ENCODE assay signal across 14 cellular contexts in the genomic region with DNA sequence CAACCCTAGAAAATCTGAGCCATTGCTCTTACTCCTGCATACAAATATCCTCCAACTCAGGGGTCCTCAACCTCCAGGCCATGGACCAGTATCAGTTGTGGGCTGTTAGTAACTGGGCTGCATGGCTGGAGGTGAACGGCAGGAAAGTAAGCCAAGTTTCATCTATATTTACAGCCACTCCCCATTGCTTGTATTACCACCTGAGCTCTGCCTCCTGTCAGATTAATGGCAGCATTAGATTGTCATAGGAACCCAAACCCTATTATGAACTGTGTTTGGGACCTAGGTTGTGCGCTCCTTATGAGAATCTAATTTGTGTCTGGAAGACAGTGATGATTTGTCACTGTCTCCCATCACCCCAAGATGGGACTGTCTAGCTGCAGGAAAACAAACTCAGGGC.
DNase-seq lines count a peak whose midpoint lies in the region; ATAC-seq and TF ChIP-seq lines count a peak whose summit lies in the region.
"Had no signal": no experiment of that assay in that cellular context is flagged by ENCODE, and none has a peak within 500 bp of the region (broad histone marks: within the 10 kb centered on the region; RNA-seq: fewer than 3 reads in every experiment).

No MANE protein-coding gene starts in this region.

- POLR2A ChIA-PET in IMR-90 (lab: Charles Lee; ENCODE audit: unreplicated experiment): no interaction called here

- no peak for TF ChIP-seq POLR2A in IMR-90 (IDR thresholded peaks at IDR 0.05; ENCODE audit: low read depth, low read length)

- no peak for ATAC-seq in IMR-90 (ENCODE audit: low read depth)
- no peak for ATAC-seq in GM18909 (IDR thresholded peaks at IDR 0.05; ENCODE audit: poor library complexity, unreplicated experiment)
- no peak for ATAC-seq in GM18520 (IDR thresholded peaks at IDR 0.05; ENCODE audit: unreplicated experiment)
- ATAC-seq: GM23338, HCT116, HepG2 had no signal

- H3K23ac ChIP-seq in IMR-90 (ENCODE audit: low read depth, low read length): no peak overlapping the region

- H3K9me3 Mint-ChIP-seq in nephron progenitor cell: peaks cover 35% of the 10 kb centered on the region
- no peaks in the 10 kb centered on the region for H3K9me3 Mint-ChIP-seq in activated CD4-positive, alpha-beta T cell treated with anti-CD3 and anti-CD28 coated beads, Interleukin-2, amount 10 ng/mL, durations not matched to agents 24 days and 14 days

- H2BK120ac ChIP-seq in IMR-90 (ENCODE audit: low read depth, low read length): 0 out of 2 replicates have a peak overlapping the region, but pooled peaks have one; percentile 26

- no peak overlapping the region for H3K18ac ChIP-seq in IMR-90 (ENCODE audit: low read depth, low read length)

- no peak overlapping the region for H3K4me3 Mint-ChIP-seq in nephron progenitor cell
- H3K4me3 Mint-ChIP-seq in activated CD4-positive, alpha-beta T cell treated with anti-CD3 and anti-CD28 coated beads, Interleukin-2, amount 10 ng/mL, durations not matched to agents 24 days and 14 days: no peak overlapping the region
- H3K4me3 Mint-ChIP-seq: CD4-positive, alpha-beta T cell; GM23338 had no signal

- H2AK5ac ChIP-seq in IMR-90 (ENCODE audit: low read depth, low read length): 0 out of 2 replicates have a peak overlapping the region, but pooled peaks have one; percentile 3

- BruUV-seq in IMR-90 (replicated peaks; lab: Mats Ljungman, UMichigan): no TSS peak

- no peaks in the 10 kb centered on the region for H3K79me1 ChIP-seq in IMR-90 (ENCODE audit: low read depth in 1 of 2, low read length in 2 of 2)

- no peaks in the 10 kb centered on the region for H3K9me3 ChIP-seq in IMR-90 (ENCODE audit: control insufficient read depth, insufficient read depth, low read length)
- H3K9me3 ChIP-seq: Caco-2 had no signal

- no peak overlapping the region for H3K4ac ChIP-seq in IMR-90 (ENCODE audit: low read depth, low read length)

- intact Hi-C loops in IMR-90 (cut with micrococcal nuclease): no loop called here
- intact Hi-C loops in activated CD4-positive, alpha-beta T cell treated with anti-CD3 and anti-CD28 coated beads, Interleukin-2, amount 10 ng/mL, durations not matched to agents 24 days and 14 days (cut with micrococcal nuclease): no loop called here

- H4K8ac ChIP-seq in IMR-90 (ENCODE audit: low read depth in 2 of 2, low read length in 2 of 2): no peak overlapping the region

- H3K27me3 ChIP-seq in IMR-90 (ENCODE audit: control insufficient read depth, insufficient read depth, low read length) (no peaks in the 10 kb centered on the region), brain microvascular endothelial cell (replicated peaks) (no peaks in the 10 kb centered on the region)

- CTCF ChIA-PET in IMR-90 (lab: Yijun Ruan, JAX): no interaction called here

- H3K4me2 ChIP-seq in IMR-90 (ENCODE audit: low read depth, low read length): no peak overlapping the region
- H3K4me2 ChIP-seq: GM23338 had no signal

- no peak overlapping the region for H3K56ac ChIP-seq in IMR-90 (ENCODE audit: extremely low read depth, insufficient read depth, low read length)

- no CpG with 5 or more reads among the region's 2 CpGs for WGBS in IMR-90 (ENCODE audit: extremely low coverage in 2 of 2, insufficient read length in 1 of 2), 2 experiments

- no peak for TF ChIP-seq RAD21 in IMR-90 (IDR thresholded peaks at IDR 0.05; ENCODE audit: low read length)

- in situ Hi-C loops in IMR-90 (cut with MboI; ENCODE audit: low sequenced_read_pairs): no loop called here
- in situ Hi-C loops in brain microvascular endothelial cell (cut with HindIII; ENCODE audit: low pct_ligation_motif_present, low sequenced_read_pairs): no loop called here

- no peak overlapping the region for H3K4me3 ChIP-seq in IMR-90 (ENCODE audit: insufficient read depth, low read depth, low read length)
- no peak overlapping the region for H3K4me3 ChIP-seq in brain microvascular endothelial cell (ENCODE audit: low read depth, low read length)
- H3K4me3 ChIP-seq: GM23338 had no signal

- dilution Hi-C loops in IMR-90 (cut with HindIII; ENCODE audit: low sequenced_read_pairs, unreplicated experiment): no loop called here

- H2BK5ac ChIP-seq in IMR-90 (ENCODE audit: low read depth, low read length, poor library complexity, severe bottlenecking): no peak overlapping the region

- no peaks in the 10 kb centered on the region; the same call in 1 of the 2 replicates for H3K9me1 ChIP-seq in IMR-90 (ENCODE audit: insufficient read depth, low read length)

- TF ChIP-seq CTCF in IMR-90 (conservative IDR thresholded peaks at IDR 0.05; ENCODE audit: low read depth, low read length) (no peak), brain microvascular endothelial cell (IDR thresholded peaks at IDR 0.05; ENCODE audit: low read depth, low read length, missing control alignments) (no peak), nephron progenitor cell (IDR thresholded peaks at IDR 0.05) (no peak)

- H3K27ac Mint-ChIP-seq in nephron progenitor cell: peak overlapping the region; percentile 16
- H3K27ac Mint-ChIP-seq in activated CD4-positive, alpha-beta T cell treated with anti-CD3 and anti-CD28 coated beads, Interleukin-2, amount 10 ng/mL, durations not matched to agents 24 days and 14 days: no peak overlapping the region
- H3K27ac Mint-ChIP-seq: CD4-positive, alpha-beta T cell; GM23338 had no signal

- no peak overlapping the region for H2BK15ac ChIP-seq in IMR-90 (ENCODE audit: low read depth, low read length)

- H3K4me1 ChIP-seq in IMR-90 (ENCODE audit: control insufficient read depth, insufficient read depth, low read length): peaks cover 6% of the 10 kb centered on the region; the same call in 1 of the 2 replicates
- H3K4me1 ChIP-seq: Caco-2 had no signal

- no peaks in the 10 kb centered on the region for H4K20me1 ChIP-seq in IMR-90 (ENCODE audit: insufficient read depth, low read length)

- H3K36me3 Mint-ChIP-seq in nephron progenitor cell (ENCODE audit: low read depth): peaks cover 27% of the 10 kb centered on the region
- no peaks in the 10 kb centered on the region for H3K36me3 Mint-ChIP-seq in activated CD4-positive, alpha-beta T cell treated with anti-CD3 and anti-CD28 coated beads, Interleukin-2, amount 10 ng/mL, durations not matched to agents 24 days and 14 days (ENCODE audit: low read depth)

- H2BK20ac ChIP-seq in IMR-90 (ENCODE audit: low read depth, low read length): peak overlapping the region; percentile 22; the same call in 1 of the 2 replicates

- H4K5ac ChIP-seq in IMR-90 (ENCODE audit: low read depth, low read length): no peak overlapping the region; the same call in 1 of the 2 replicates

- H3K4me1 Mint-ChIP-seq in nephron progenitor cell: peaks cover 39% of the 10 kb centered on the region
- H3K4me1 Mint-ChIP-seq in activated CD4-positive, alpha-beta T cell treated with anti-CD3 and anti-CD28 coated beads, Interleukin-2, amount 10 ng/mL, durations not matched to agents 24 days and 14 days: no peaks in the 10 kb centered on the region

- H3K36me3 ChIP-seq in IMR-90 (ENCODE audit: control insufficient read depth, insufficient read depth, low read length) (no peaks in the 10 kb centered on the region), brain microvascular endothelial cell (replicated peaks) (no peaks in the 10 kb centered on the region)

- DNase-seq in IMR-90 (no peak), brain microvascular endothelial cell (no peak), nephron progenitor cell (no peak)
- DNase-seq in activated CD4-positive, alpha-beta T cell treated with anti-CD3 and anti-CD28 coated beads, Interleukin-2, amount 10 ng/mL, durations not matched to agents 24 days and 14 days: no peak
- DNase-seq: ACHN; Caco-2; CD4-positive, alpha-beta T cell; KG1 had no signal

- H3K27ac ChIP-seq in IMR-90 (ENCODE audit: insufficient read depth, low read length) (no peak overlapping the region), brain microvascular endothelial cell (peak overlapping the region; percentile 48)
- H3K27ac ChIP-seq: C4-2B had no signal

- 0 out of 2 replicates have a peak overlapping the region, but pooled peaks have one; percentile 30 for H4K91ac ChIP-seq in IMR-90 (ENCODE audit: insufficient read depth, low read depth, low read length)

- no peak overlapping the region for H3K9ac ChIP-seq in IMR-90 (ENCODE audit: low read depth, low read length)

- no peak overlapping the region for H2AK9ac ChIP-seq in IMR-90 (replicated peaks; ENCODE audit: low read depth, low read length, poor library complexity)

- H3K27me3 Mint-ChIP-seq in nephron progenitor cell (ENCODE audit: low read depth, poor library complexity): peaks cover 4% of the 10 kb centered on the region
- no peaks in the 10 kb centered on the region for H3K27me3 Mint-ChIP-seq in activated CD4-positive, alpha-beta T cell treated with anti-CD3 and anti-CD28 coated beads, Interleukin-2, amount 10 ng/mL, durations not matched to agents 24 days and 14 days
- H3K27me3 Mint-ChIP-seq: CD4-positive, alpha-beta T cell had no signal

- no peak overlapping the region for H3K14ac ChIP-seq in IMR-90 (replicated peaks; ENCODE audit: low read depth, low read length)

- no peak overlapping the region for H2AFZ ChIP-seq in IMR-90 (replicated peaks; ENCODE audit: low read length, poor library complexity)
- H2AFZ ChIP-seq: GM23338 had no signal

TF ChIP-seq in IMR-90, 13 proteins besides CTCF, POLR2A, EP300 and RAD21 (continues in another document):
- no peak for TF ChIP-seq NFE2L2 (IDR thresholded peaks at IDR 0.05; ENCODE audit: low read depth, low read length)
- no peak for TF ChIP-seq RCOR1 (IDR thresholded peaks at IDR 0.05; ENCODE audit: insufficient replicate concordance, low read length)
- no peak for TF ChIP-seq MAFK (IDR thresholded peaks at IDR 0.05; ENCODE audit: low read depth, low read length)
- TF ChIP-seq, protein P1, sequence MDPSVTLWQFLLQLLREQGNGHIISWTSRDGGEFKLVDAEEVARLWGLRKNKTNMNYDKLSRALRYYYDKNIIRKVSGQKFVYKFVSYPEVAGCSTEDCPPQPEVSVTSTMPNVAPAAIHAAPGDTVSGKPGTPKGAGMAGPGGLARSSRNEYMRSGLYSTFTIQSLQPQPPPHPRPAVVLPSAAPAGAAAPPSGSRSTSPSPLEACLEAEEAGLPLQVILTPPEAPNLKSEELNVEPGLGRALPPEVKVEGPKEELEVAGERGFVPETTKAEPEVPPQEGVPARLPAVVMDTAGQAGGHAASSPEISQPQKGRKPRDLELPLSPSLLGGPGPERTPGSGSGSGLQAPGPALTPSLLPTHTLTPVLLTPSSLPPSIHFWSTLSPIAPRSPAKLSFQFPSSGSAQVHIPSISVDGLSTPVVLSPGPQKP (IDR thresholded peaks at IDR 0.05; ENCODE audit: borderline replicate concordance, low read depth, low read length): no peak
- TF ChIP-seq CHD1 (IDR thresholded peaks at IDR 0.05; ENCODE audit: low read depth, low read length): no peak
- TF ChIP-seq FOS (IDR thresholded peaks at IDR 0.05; ENCODE audit: low read depth, low read length): no peak
- TF ChIP-seq CEBPB (IDR thresholded peaks at IDR 0.05; ENCODE audit: low read depth, low read length): no peak
- TF ChIP-seq MXI1 (IDR thresholded peaks at IDR 0.05; ENCODE audit: borderline replicate concordance, low read depth, low read length): no peak
- TF ChIP-seq MAZ (IDR thresholded peaks at IDR 0.05; ENCODE audit: borderline replicate concordance, low read depth, low read length): no peak
- TF ChIP-seq SMC3 (IDR thresholded peaks at IDR 0.05; ENCODE audit: low read depth, low read length): no peak
- TF ChIP-seq BHLHE40 (IDR thresholded peaks at IDR 0.05; ENCODE audit: low read depth, low read length): no peak
